Comparison of ENCODE assay signal across 30 cellular contexts in the genomic region with DNA sequence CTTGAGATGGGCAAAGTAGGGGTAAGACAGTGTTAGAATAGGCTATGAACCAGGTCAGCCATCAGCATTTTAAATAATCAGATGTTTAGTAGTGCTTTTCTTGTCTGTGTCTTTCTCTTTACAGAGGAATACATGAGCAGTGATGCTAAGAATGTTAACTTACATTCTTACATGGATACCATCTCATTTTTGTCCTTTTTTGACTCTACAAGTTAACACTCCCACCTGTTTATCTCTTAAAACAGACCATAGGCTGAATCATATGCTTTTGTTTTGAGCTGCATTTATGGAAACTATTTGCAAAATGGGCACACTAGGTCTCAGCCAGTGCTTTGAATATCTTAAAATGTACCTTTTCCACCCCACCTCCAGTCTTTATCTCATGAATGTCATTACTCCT. TPM values are rescaled to one million over a fixed set of nuclear protein-coding genes. Genes with fewer than 3 reads are reported as not detected.
DNase-seq lines count a peak whose midpoint lies in the region; ATAC-seq, FAIRE-seq and TF ChIP-seq lines count a peak whose summit lies in the region.
"Had no signal": no experiment of that assay in that cellular context is flagged by ENCODE, and none has a peak within 500 bp of the region (broad histone marks: within the 10 kb centered on the region; RNA-seq: fewer than 3 reads in every experiment).

No MANE protein-coding gene starts in this region.

- peak overlapping the region; percentile 37 for H3K27ac Mint-ChIP-seq in activated CD8-positive, alpha-beta memory T cell treated with anti-CD3 and anti-CD28 coated beads, Interleukin-2, amount 10 ng/mL, durations not matched to agents 7 days and 5 days
- H3K27ac Mint-ChIP-seq in activated T-helper 17 cell treated with anti-CD3 and anti-CD28 coated beads, Interleukin-2, amount 50 U/mL, for 72 hours: peak overlapping the region; percentile 79
- peak overlapping the region; percentile 74 to 99 (median 91) for H3K27ac Mint-ChIP-seq in naive thymus-derived CD8-positive, alpha-beta T cell
- H3K27ac Mint-ChIP-seq: dendritic cell treated with granulocyte-macrophage colony-stimulating factor and Interleukin-4, amounts not matched to agents 40 ng/mL and 50 ng/mL, for 4 days; endodermal cell; memory B cell; stimulated activated naive B cell treated with anti-CD40 and anti-IgM and Interleukin-4, amounts not matched to agents 10 μg/mL and 1 μg/mL and 100 μg/mL, for 72 hours had no signal

- no peak overlapping the region for H3K4me3 Mint-ChIP-seq in activated CD8-positive, alpha-beta memory T cell treated with anti-CD3 and anti-CD28 coated beads, Interleukin-2, amount 10 ng/mL, durations not matched to agents 7 days and 5 days
- H3K4me3 Mint-ChIP-seq in activated T-helper 17 cell treated with anti-CD3 and anti-CD28 coated beads, Interleukin-2, amount 50 U/mL, for 72 hours: peak overlapping the region; percentile 5
- no peak overlapping the region for H3K4me3 Mint-ChIP-seq in naive thymus-derived CD8-positive, alpha-beta T cell
- H3K4me3 Mint-ChIP-seq: CD14-positive monocyte; dendritic cell treated with granulocyte-macrophage colony-stimulating factor and Interleukin-4, amounts not matched to agents 40 ng/mL and 50 ng/mL, for 4 days; endodermal cell; memory B cell; neural crest cell; stimulated activated naive B cell treated with anti-CD40 and anti-IgM and Interleukin-4, amounts not matched to agents 10 μg/mL and 1 μg/mL and 100 μg/mL, for 72 hours had no signal

- H3K27ac ChIP-seq in pancreas: no peak overlapping the region
- H3K27ac ChIP-seq: ovary, PC-9, SK-N-MC, suprapubic skin, upper lobe of right lung had no signal

- no peaks in the 10 kb centered on the region for H3K9me3 Mint-ChIP-seq in activated CD8-positive, alpha-beta memory T cell treated with anti-CD3 and anti-CD28 coated beads, Interleukin-2, amount 10 ng/mL, durations not matched to agents 7 days and 5 days (ENCODE audit: low read depth)
- H3K9me3 Mint-ChIP-seq in activated T-helper 17 cell treated with anti-CD3 and anti-CD28 coated beads, Interleukin-2, amount 50 U/mL, for 72 hours: no peaks in the 10 kb centered on the region
- no peaks in the 10 kb centered on the region for H3K9me3 Mint-ChIP-seq in naive thymus-derived CD8-positive, alpha-beta T cell
- H3K9me3 Mint-ChIP-seq: CD14-positive monocyte; dendritic cell treated with granulocyte-macrophage colony-stimulating factor and Interleukin-4, amounts not matched to agents 40 ng/mL and 50 ng/mL, for 4 days; endodermal cell; memory B cell; neural crest cell; stimulated activated naive B cell treated with anti-CD40 and anti-IgM and Interleukin-4, amounts not matched to agents 10 μg/mL and 1 μg/mL and 100 μg/mL, for 72 hours had no signal

- H3K36me3 ChIP-seq in pancreas: peaks cover 2 to 49% (median 27%) of the 10 kb centered on the region in 3 donors
- H3K36me3 ChIP-seq: ovary had no signal

- peaks cover 40% of the 10 kb centered on the region for H3K4me1 Mint-ChIP-seq in activated CD8-positive, alpha-beta memory T cell treated with anti-CD3 and anti-CD28 coated beads, Interleukin-2, amount 10 ng/mL, durations not matched to agents 7 days and 5 days
- H3K4me1 Mint-ChIP-seq in activated T-helper 17 cell treated with anti-CD3 and anti-CD28 coated beads, Interleukin-2, amount 50 U/mL, for 72 hours: peaks cover 31% of the 10 kb centered on the region
- H3K4me1 Mint-ChIP-seq in naive thymus-derived CD8-positive, alpha-beta T cell: peaks cover 9 to 72% (median 53%) of the 10 kb centered on the region in 4 donors
- H3K4me1 Mint-ChIP-seq: CD14-positive monocyte had no signal

- peak; percentile 23 for FAIRE-seq in GM12891 (lab: Jason Lieb, UNC)
- FAIRE-seq in pancreas (lab: Jason Lieb, UNC): no peak
- FAIRE-seq: A204.1, H54, HTR-8/SVneo had no signal

- H3K4me1 ChIP-seq in pancreas: no peaks in the 10 kb centered on the region
- H3K4me1 ChIP-seq: suprapubic skin, upper lobe of right lung had no signal

- no peak for DNase-seq in activated CD8-positive, alpha-beta memory T cell treated with anti-CD3 and anti-CD28 coated beads, Interleukin-2, amount 10 ng/mL, durations not matched to agents 7 days and 5 days
- no peak for DNase-seq in activated CD8-positive, alpha-beta memory T cell treated with anti-CD3 and anti-CD28 coated beads for 24 hours
- no peak for DNase-seq in GM12891 (ENCODE audit: insufficient read length, low spot score)
- DNase-seq in naive thymus-derived CD8-positive, alpha-beta T cell: no peak
- no peak for DNase-seq in pancreas
- DNase-seq: activated T-cell treated with anti-CD3 and anti-CD28 coated beads, Interleukin-2, amount 50 U/mL, for 1 hour; EL; glutamatergic neuron; KG1; NCI-H1105; NCI-H1930; NCI-H524 treated with DMSO at 0.1 percent for 48 hours; ovary; PC-9; stimulated activated naive B cell treated with anti-CD40 and anti-IgM and Interleukin-4, amounts not matched to agents 10 μg/mL and 1 μg/mL and 100 μg/mL, for 72 hours; upper lobe of right lung had no signal

- POLR2A ChIA-PET in naive thymus-derived CD8-positive, alpha-beta T cell (lab: Charles Lee): interaction anchor here (7.4 kb wide), 1 partner anchor 23 kb away, joined by 189 read pairs; a partner anchor contains a TSS

- intact Hi-C loops in pancreas (cut with DNase I): no loop called here

- no peak for TF ChIP-seq POLR2A in GM12891 (IDR thresholded peaks at IDR 0.05; ENCODE audit: low read depth, low read length)

- CTCF ChIA-PET in activated CD8-positive, alpha-beta memory T cell treated with anti-CD3 and anti-CD28 coated beads, Interleukin-2, amount 10 ng/mL, durations not matched to agents 7 days and 5 days (lab: Charles Lee): no interaction called here

- TF ChIP-seq CTCF in pancreas (IDR thresholded peaks at IDR 0.05): no peak

- peaks cover 62% of the 10 kb centered on the region for H3K36me3 Mint-ChIP-seq in activated CD8-positive, alpha-beta memory T cell treated with anti-CD3 and anti-CD28 coated beads, Interleukin-2, amount 10 ng/mL, durations not matched to agents 7 days and 5 days
- H3K36me3 Mint-ChIP-seq in activated T-helper 17 cell treated with anti-CD3 and anti-CD28 coated beads, Interleukin-2, amount 50 U/mL, for 72 hours (ENCODE audit: low read depth): peaks cover 69% of the 10 kb centered on the region
- H3K36me3 Mint-ChIP-seq in naive thymus-derived CD8-positive, alpha-beta T cell: peaks cover 13 to 74% (median 44%) of the 10 kb centered on the region in 3 donors

- H3K27me3 ChIP-seq in pancreas: no peaks in the 10 kb centered on the region
- H3K27me3 ChIP-seq: ovary, suprapubic skin, upper lobe of right lung had no signal

- ATAC-seq in activated CD8-positive, alpha-beta memory T cell treated with anti-CD3 and anti-CD28 coated beads, Interleukin-2, amount 10 ng/mL, durations not matched to agents 7 days and 5 days: no peak
- peak; percentile 24 for ATAC-seq in activated T-helper 17 cell treated with anti-CD3 and anti-CD28 coated beads, Interleukin-2, amount 50 U/mL, for 72 hours (replicated peaks)
- no peak for ATAC-seq in naive thymus-derived CD8-positive, alpha-beta T cell
- ATAC-seq in HG03457 (IDR thresholded peaks at IDR 0.05; ENCODE audit: unreplicated experiment): no peak
- no peak for ATAC-seq in pancreas
- no peak for ATAC-seq in GM18858 (IDR thresholded peaks at IDR 0.05; ENCODE audit: unreplicated experiment)
- ATAC-seq: left lobe of liver; stimulated activated naive B cell treated with anti-CD40 and anti-IgM and Interleukin-4, amounts not matched to agents 10 μg/mL and 1 μg/mL and 100 μg/mL, for 72 hours; upper lobe of right lung had no signal

- H3K27me3 Mint-ChIP-seq in activated CD8-positive, alpha-beta memory T cell treated with anti-CD3 and anti-CD28 coated beads, Interleukin-2, amount 10 ng/mL, durations not matched to agents 7 days and 5 days: no peaks in the 10 kb centered on the region
- no peaks in the 10 kb centered on the region for H3K27me3 Mint-ChIP-seq in activated T-helper 17 cell treated with anti-CD3 and anti-CD28 coated beads, Interleukin-2, amount 50 U/mL, for 72 hours
- no peaks in the 10 kb centered on the region for H3K27me3 Mint-ChIP-seq in naive thymus-derived CD8-positive, alpha-beta T cell
- H3K27me3 Mint-ChIP-seq: dendritic cell treated with granulocyte-macrophage colony-stimulating factor and Interleukin-4, amounts not matched to agents 40 ng/mL and 50 ng/mL, for 4 days; memory B cell; stimulated activated naive B cell treated with anti-CD40 and anti-IgM and Interleukin-4, amounts not matched to agents 10 μg/mL and 1 μg/mL and 100 μg/mL, for 72 hours had no signal

- no peak overlapping the region for H3K4me3 ChIP-seq in pancreas
- H3K4me3 ChIP-seq: ovary, PC-9, SK-N-MC, suprapubic skin, upper lobe of right lung had no signal

- no peaks in the 10 kb centered on the region for H3K9me3 ChIP-seq in pancreas
- H3K9me3 ChIP-seq: ovary, suprapubic skin, upper lobe of right lung had no signal

TF ChIP-seq in GM12891, 5 proteins besides CTCF, POLR2A, EP300 and RAD21:
- TF ChIP-seq POLR2AphosphoS5 (IDR thresholded peaks at IDR 0.05; ENCODE audit: low read depth, low read length): no peak

RNA-seq across cellular contexts. Expression of a gene that starts 25.6 kb away (rescaled TPM):
- 100 to 1,000 TPM in 1 of 2 experiments, 10 to 100 TPM in 1; 98.3 to 109 TPM for total RNA-seq in activated CD8-positive, alpha-beta memory T cell treated with anti-CD3 and anti-CD28 coated beads, Interleukin-2, amount 10 ng/mL, durations not matched to agents 7 days and 5 days
- 108 TPM for polyA plus RNA-seq in GM12891 (2012; ENCODE audit: low read depth, missing spikeins)
- 100 to 1,000 TPM in 1 of 2 donors, 10 to 100 TPM in 1; 94.6 to 157 TPM for total RNA-seq in activated T-helper 17 cell treated with anti-CD3 and anti-CD28 coated beads, Interleukin-2, amount 50 U/mL, for 72 hours
- 10 to 100 TPM; 63.2 to 65.6 TPM for total RNA-seq in naive thymus-derived CD8-positive, alpha-beta T cell
- polyA plus RNA-seq in naive thymus-derived CD8-positive, alpha-beta T cell: 100 to 1,000 TPM in 1 of 3 donors, 10 to 100 TPM in 2; 97.0 to 130 (median 100.0) TPM
- total RNA-seq in pancreas: 10 to 100 TPM; 18.9 to 35.7 (median 25.1) TPM
- polyA plus RNA-seq in pancreas: 10 to 100 TPM; 23.6 to 31.5 TPM

RNA-seq across cellular contexts. Expression of a gene that starts 49.7 kb away (rescaled TPM):
- total RNA-seq in activated CD8-positive, alpha-beta memory T cell treated with anti-CD3 and anti-CD28 coated beads, Interleukin-2, amount 10 ng/mL, durations not matched to agents 7 days and 5 days: 10 to 100 TPM; 57.6 to 86.3 TPM
- polyA plus RNA-seq in GM12891 (2012; ENCODE audit: low read depth, missing spikeins): 48.9 TPM
- total RNA-seq in activated T-helper 17 cell treated with anti-CD3 and anti-CD28 coated beads, Interleukin-2, amount 50 U/mL, for 72 hours: 10 to 100 TPM; 39.7 to 41.8 TPM
- total RNA-seq in naive thymus-derived CD8-positive, alpha-beta T cell: 100 to 1,000 TPM; 117 to 118 TPM
- polyA plus RNA-seq in naive thymus-derived CD8-positive, alpha-beta T cell: 10 to 100 TPM; 53.3 to 63.3 (median 62.0) TPM
- 10 to 100 TPM; 57.1 to 94.0 (median 66.7) TPM for total RNA-seq in pancreas
- polyA plus RNA-seq in pancreas: 100 to 1,000 TPM; 191 to 215 TPM

Comparison
In these comparisons a context has a peak if more than half of its experiments do, and no peak if none do; other contexts are left out.
1. H3K27ac Mint-ChIP-seq: peak in every context shown above with its lines; median percentile 91 in naive thymus-derived CD8-positive, alpha-beta T cell; 79 in activated T-helper 17 cell treated with anti-CD3 and anti-CD28 coated beads, Interleukin-2, amount 50 U/mL, for 72 hours; 37 in activated CD8-positive, alpha-beta memory T cell treated with anti-CD3 and anti-CD28 coated beads, Interleukin-2, amount 10 ng/mL, durations not matched to agents 7 days and 5 days.